ENCODE assay signal across 21 cellular contexts in the genomic region with DNA sequence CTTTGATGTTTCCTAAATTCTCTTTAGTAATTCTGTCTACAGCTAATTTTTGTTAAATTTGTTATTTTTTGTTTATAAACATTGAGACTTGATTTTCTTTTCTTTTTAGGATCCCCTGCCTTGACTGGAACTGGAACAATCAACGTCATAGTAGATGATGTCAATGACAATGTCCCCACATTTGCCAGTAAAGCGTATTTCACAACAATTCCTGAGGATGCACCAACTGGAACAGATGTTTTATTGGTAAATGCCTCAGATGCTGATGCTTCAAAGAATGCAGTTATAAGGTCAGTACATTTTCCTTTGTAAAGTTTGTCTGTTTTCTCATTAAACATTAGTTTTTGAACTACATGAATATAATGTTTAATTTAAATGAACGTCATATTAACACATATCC.
DNase-seq lines count a peak whose midpoint lies in the region; ATAC-seq and TF ChIP-seq lines count a peak whose summit lies in the region.
"Had no signal": no experiment of that assay in that cellular context is flagged by ENCODE, and none has a peak within 500 bp of the region (broad histone marks: within the 10 kb centered on the region; RNA-seq: fewer than 3 reads in every experiment).

No MANE protein-coding gene starts in this region.

- H3K4me3 ChIP-seq in IMR-90 (ENCODE audit: insufficient read depth, low read depth, low read length), result no peak overlapping the region
- no peak overlapping the region for H3K4me3 ChIP-seq in fibroblast of pulmonary artery (replicated peaks; ENCODE audit: low read depth, low read length)
- H3K4me3 ChIP-seq in vagina, result no peak overlapping the region
- H3K4me3 ChIP-seq: heart right ventricle had no signal

- no peak overlapping the region for H2BK5ac ChIP-seq in IMR-90 (ENCODE audit: low read depth, low read length, poor library complexity, severe bottlenecking)

- H3K18ac ChIP-seq in IMR-90 (ENCODE audit: low read depth, low read length), result no peak overlapping the region

- no peak overlapping the region for H3K4ac ChIP-seq in IMR-90 (ENCODE audit: low read depth, low read length)

- no peak overlapping the region for H2AK5ac ChIP-seq in IMR-90 (ENCODE audit: low read depth, low read length)

- H4K91ac ChIP-seq in IMR-90 (ENCODE audit: insufficient read depth, low read depth, low read length), result no peak overlapping the region

- ATAC-seq in IMR-90 (ENCODE audit: low read depth), result no peak
- ATAC-seq: activated CD8-positive, alpha-beta T cell treated with anti-CD3 and anti-CD28 coated beads for 36 hours; CD8-positive, alpha-beta T cell; esophagus mucosa had no signal

- H3K36me3 ChIP-seq in IMR-90 (ENCODE audit: control insufficient read depth, insufficient read depth, low read length) (peaks cover 4% of the 10 kb centered on the region), vagina (no peaks in the 10 kb centered on the region)

- no peak overlapping the region for H3K27ac ChIP-seq in IMR-90 (ENCODE audit: insufficient read depth, low read length)
- no peak overlapping the region for H3K27ac ChIP-seq in vagina

- BruUV-seq in IMR-90 (replicated peaks; lab: Mats Ljungman, UMichigan), result no TSS peak

- H2AFZ ChIP-seq in IMR-90 (replicated peaks; ENCODE audit: low read length, poor library complexity), result no peak overlapping the region

- no peaks in the 10 kb centered on the region for H3K27me3 ChIP-seq in IMR-90 (ENCODE audit: control insufficient read depth, insufficient read depth, low read length)
- H3K27me3 ChIP-seq in vagina, result no peaks in the 10 kb centered on the region
- H3K27me3 ChIP-seq: heart right ventricle had no signal

- H3K4me1 ChIP-seq in IMR-90 (ENCODE audit: control insufficient read depth, insufficient read depth, low read length), result peaks cover 4% of the 10 kb centered on the region
- H3K4me1 ChIP-seq in vagina, result no peaks in the 10 kb centered on the region

- H3K56ac ChIP-seq in IMR-90 (ENCODE audit: extremely low read depth, insufficient read depth, low read length), result no peak overlapping the region

- no peak overlapping the region for H3K9ac ChIP-seq in IMR-90 (ENCODE audit: low read depth, low read length)

- no peak for TF ChIP-seq RAD21 in IMR-90 (IDR thresholded peaks at IDR 0.05; ENCODE audit: low read length)

- H4K8ac ChIP-seq in IMR-90 (ENCODE audit: low read depth in 2 of 2, low read length in 2 of 2), result no peak overlapping the region

- no peak overlapping the region for H2AK9ac ChIP-seq in IMR-90 (replicated peaks; ENCODE audit: low read depth, low read length, poor library complexity)

- POLR2A ChIA-PET in IMR-90 (lab: Charles Lee; ENCODE audit: unreplicated experiment), result interaction anchor here (0.6 kb wide), 1 partner anchor 976 kb away, joined by 5 read pairs; no protein-coding TSS in a partner anchor

- no peak overlapping the region for H2BK15ac ChIP-seq in IMR-90 (ENCODE audit: low read depth, low read length)

- no peak overlapping the region for H2BK20ac ChIP-seq in IMR-90 (ENCODE audit: low read depth, low read length)

- CTCF ChIA-PET in IMR-90 (lab: Yijun Ruan, JAX), result no interaction called here

- no peak overlapping the region for H2BK120ac ChIP-seq in IMR-90 (ENCODE audit: low read depth, low read length)

- H3K14ac ChIP-seq in IMR-90 (replicated peaks; ENCODE audit: low read depth, low read length), result no peak overlapping the region

- H3K9me1 ChIP-seq in IMR-90 (ENCODE audit: insufficient read depth, low read length), result no peaks in the 10 kb centered on the region

- H3K9me3 ChIP-seq in IMR-90 (ENCODE audit: control insufficient read depth, insufficient read depth, low read length) (no peaks in the 10 kb centered on the region), vagina (no peaks in the 10 kb centered on the region)
- H3K9me3 ChIP-seq: heart right ventricle had no signal

- no peaks in the 10 kb centered on the region; a peak in 2 of 4 replicates for H3K79me1 ChIP-seq in IMR-90 (ENCODE audit: low read depth in 1 of 2, low read length in 2 of 2)

- TF ChIP-seq CTCF in AG09319 (IDR thresholded peaks at IDR 0.05; ENCODE audit: low read depth, low read length) (no peak), IMR-90 (conservative IDR thresholded peaks at IDR 0.05; ENCODE audit: low read depth, low read length) (no peak), fibroblast of pulmonary artery (IDR thresholded peaks at IDR 0.05; ENCODE audit: low read length, missing control alignments) (no peak), vagina (IDR thresholded peaks at IDR 0.05) (no peak)

- TF ChIP-seq POLR2A in IMR-90 (IDR thresholded peaks at IDR 0.05; ENCODE audit: low read depth, low read length) (no peak), vagina (IDR thresholded peaks at IDR 0.05) (no peak)

- no peak overlapping the region for H4K5ac ChIP-seq in IMR-90 (ENCODE audit: low read depth, low read length)

- dilution Hi-C loops in IMR-90 (cut with HindIII; ENCODE audit: low sequenced_read_pairs, unreplicated experiment), result no loop called here

- peak; percentile 12 for DNase-seq in AG09319 (ENCODE audit: extremely low read depth, low read depth)
- DNase-seq in IMR-90, result peak; percentile 8
- DNase-seq in fibroblast of pulmonary artery (ENCODE audit: low read depth), result peak; percentile 92
- DNase-seq in myocyte (ENCODE audit: low read depth), result peak; percentile 39
- DNase-seq in NCI-H1930 (lab: John Stamatoyannopoulos, UW), result no peak
- no peak for DNase-seq in stimulated activated CD4-positive, alpha-beta T cell treated with anti-CD3 and anti-CD28 coated beads, Interleukin-4, amount 100 ng/mL, for 1 hour
- DNase-seq in vagina (ENCODE audit: extremely low spot score in 2 of 2), result no peak
- no peak for DNase-seq in NCI-H1048 (lab: John Stamatoyannopoulos, UW)
- DNase-seq: activated B cell treated with CpG ODN at 0.5 μM for 24 hours; activated CD8-positive, alpha-beta T cell treated with anti-CD3 and anti-CD28 coated beads for 36 hours; activated gamma-delta T cell treated with Interleukin-2 at 50 U/mL for 16 hours; CD8-positive, alpha-beta T cell; central memory CD4-positive, alpha-beta T cell; DMS53; heart right ventricle; NCI-H1092 treated with DMSO at 0.1 percent for 48 hours; NCI-H524; nucleus accumbens; stimulated activated CD4-positive, alpha-beta T cell treated with anti-CD3 and anti-CD28 coated beads, Interleukin-15, amount 100 ng/mL, for 24 hours; T-helper 9 cell had no signal

- intact Hi-C loops in IMR-90 (cut with micrococcal nuclease) (loop anchor here (5.0 kb wide), 1 partner anchor 117 kb away; no protein-coding TSS in a partner anchor), vagina (cut with DNase I) (no loop called here)

- in situ Hi-C loops in IMR-90 (cut with MboI; ENCODE audit: low sequenced_read_pairs), result no loop called here

- WGBS in IMR-90 (ENCODE audit: extremely low coverage in 2 of 2, insufficient read length in 1 of 2), 2 experiments, result no CpG with 5 or more reads among the region's 3 CpGs

- H4K20me1 ChIP-seq in IMR-90 (ENCODE audit: insufficient read depth, low read length), result no peaks in the 10 kb centered on the region

- no peak overlapping the region for H3K4me2 ChIP-seq in IMR-90 (ENCODE audit: low read depth, low read length)

- H3K23ac ChIP-seq in IMR-90 (ENCODE audit: low read depth, low read length), result no peak overlapping the region

TF ChIP-seq in IMR-90, 13 proteins besides CTCF, POLR2A, EP300 and RAD21:
- peak; percentile 71 for TF ChIP-seq CEBPB (IDR thresholded peaks at IDR 0.05; ENCODE audit: low read depth, low read length)
- TF ChIP-seq BHLHE40 (IDR thresholded peaks at IDR 0.05; ENCODE audit: low read depth, low read length), result no peak

Comparison
In these comparisons a context has a peak if more than half of its experiments do, and no peak if none do; other contexts are left out.
1. DNase-seq: peak in AG09319 (single experiment), IMR-90 (single experiment), fibroblast of pulmonary artery (single experiment) and myocyte (single experiment); none in NCI-H1930 (0 of 2), stimulated activated CD4-positive, alpha-beta T cell treated with anti-CD3 and anti-CD28 coated beads, Interleukin-4, amount 100 ng/mL, for 1 hour (single experiment), vagina (0 of 2) and NCI-H1048 (single experiment).